In the genomic region with DNA sequence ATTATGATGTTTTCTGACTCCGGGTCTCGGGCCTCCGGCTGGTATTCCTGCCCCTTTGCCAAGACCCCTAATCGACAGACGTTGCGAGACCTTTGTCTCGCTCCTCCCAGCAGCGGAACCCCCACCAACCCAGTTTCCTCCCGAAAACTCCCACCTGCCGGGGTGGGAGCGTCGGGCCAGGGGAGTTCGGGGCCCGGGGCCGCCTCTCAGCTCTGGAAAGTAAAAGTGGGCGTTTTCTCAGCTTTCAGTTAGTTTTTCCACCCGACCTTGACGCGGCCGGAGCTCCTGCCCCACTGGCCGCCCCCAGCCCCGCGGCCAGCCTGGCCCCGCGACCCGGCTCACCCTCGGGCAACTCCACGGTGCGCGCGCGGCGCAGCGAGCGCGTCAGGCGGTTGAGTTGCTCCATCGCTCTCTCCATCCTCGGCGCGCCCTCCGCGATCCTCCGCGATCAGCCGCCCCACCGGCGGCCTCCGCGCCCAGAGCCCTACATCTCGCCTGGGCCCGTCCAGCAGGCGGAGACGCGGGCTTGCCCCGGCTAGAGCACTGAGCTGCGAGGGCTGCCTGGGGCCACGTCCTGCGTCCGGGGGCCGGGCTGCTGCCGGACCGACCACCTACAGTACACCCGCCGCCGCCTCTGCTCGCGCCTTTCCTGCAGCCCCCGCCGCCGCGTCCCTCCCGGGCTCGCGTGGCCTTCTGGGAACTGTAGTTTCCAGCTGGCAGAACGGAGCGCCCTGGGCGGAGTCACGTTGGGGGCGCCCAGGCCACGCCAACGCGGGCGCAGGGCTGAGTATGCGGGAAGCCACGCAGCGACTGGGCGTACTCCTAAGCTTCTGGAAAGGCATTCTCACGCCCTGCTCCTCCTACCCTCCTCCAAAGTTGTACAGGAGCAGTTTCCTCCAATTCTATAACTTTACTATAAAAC, we compare ENCODE assay signal across 8 cellular contexts. TPM values are rescaled to one million over a fixed set of nuclear protein-coding genes. Genes with fewer than 3 reads are reported as not detected.
DNase-seq lines count a peak whose midpoint lies in the region; ATAC-seq and TF ChIP-seq lines count a peak whose summit lies in the region.

A gene with protein sequence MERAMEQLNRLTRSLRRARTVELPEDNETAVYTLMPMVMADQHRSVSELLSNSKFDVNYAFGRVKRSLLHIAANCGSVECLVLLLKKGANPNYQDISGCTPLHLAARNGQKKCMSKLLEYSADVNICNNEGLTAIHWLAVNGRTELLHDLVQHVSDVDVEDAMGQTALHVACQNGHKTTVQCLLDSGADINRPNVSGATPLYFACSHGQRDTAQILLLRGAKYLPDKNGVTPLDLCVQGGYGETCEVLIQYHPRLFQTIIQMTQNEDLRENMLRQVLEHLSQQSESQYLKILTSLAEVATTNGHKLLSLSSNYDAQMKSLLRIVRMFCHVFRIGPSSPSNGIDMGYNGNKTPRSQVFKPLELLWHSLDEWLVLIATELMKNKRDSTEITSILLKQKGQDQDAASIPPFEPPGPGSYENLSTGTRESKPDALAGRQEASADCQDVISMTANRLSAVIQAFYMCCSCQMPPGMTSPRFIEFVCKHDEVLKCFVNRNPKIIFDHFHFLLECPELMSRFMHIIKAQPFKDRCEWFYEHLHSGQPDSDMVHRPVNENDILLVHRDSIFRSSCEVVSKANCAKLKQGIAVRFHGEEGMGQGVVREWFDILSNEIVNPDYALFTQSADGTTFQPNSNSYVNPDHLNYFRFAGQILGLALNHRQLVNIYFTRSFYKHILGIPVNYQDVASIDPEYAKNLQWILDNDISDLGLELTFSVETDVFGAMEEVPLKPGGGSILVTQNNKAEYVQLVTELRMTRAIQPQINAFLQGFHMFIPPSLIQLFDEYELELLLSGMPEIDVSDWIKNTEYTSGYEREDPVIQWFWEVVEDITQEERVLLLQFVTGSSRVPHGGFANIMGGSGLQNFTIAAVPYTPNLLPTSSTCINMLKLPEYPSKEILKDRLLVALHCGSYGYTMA (minus strand): TSS at position 695 of the 922 bp plus-strand sequence. CDS start 277 bp downstream, at position 418.

- no peaks in the 10 kb centered on the region for H3K27me3 ChIP-seq in CD8-positive, alpha-beta T cell (ENCODE audit: insufficient read depth, low read length)

- TF ChIP-seq CTCF in CD8-positive, alpha-beta T cell (IDR thresholded peaks at IDR 0.05) = no peak
- no peak for TF ChIP-seq CTCF in activated CD8-positive, alpha-beta T cell treated with anti-CD3 and anti-CD28 coated beads for 36 hours (IDR thresholded peaks at IDR 0.05)

- H3K4me1 Mint-ChIP-seq in CD8-positive, alpha-beta T cell (ENCODE audit: low read depth) = peaks cover 17% of the 10 kb centered on the region
- peaks cover 21% of the 10 kb centered on the region for H3K4me1 Mint-ChIP-seq in activated CD8-positive, alpha-beta T cell treated with anti-CD3 and anti-CD28 coated beads for 36 hours (ENCODE audit: low read depth)

- H3K27me3 Mint-ChIP-seq in CD8-positive, alpha-beta T cell (ENCODE audit: low read depth) = peaks cover 10% of the 10 kb centered on the region
- H3K27me3 Mint-ChIP-seq in activated CD8-positive, alpha-beta T cell treated with anti-CD3 and anti-CD28 coated beads for 36 hours = peaks cover 9% of the 10 kb centered on the region

- POLR2A ChIA-PET in CD8-positive, alpha-beta T cell (lab: Charles Lee) = interaction anchor here (1.1 to 2.2 kb wide), 4 partner anchors 13 to 88 kb away, joined by 3 to 5 read pairs (median 4); no protein-coding TSS in a partner anchor
- POLR2A ChIA-PET in activated CD8-positive, alpha-beta T cell treated with anti-CD3 and anti-CD28 coated beads for 36 hours (lab: Charles Lee) = no interaction called here

- peaks cover 2% of the 10 kb centered on the region for H3K36me3 Mint-ChIP-seq in CD8-positive, alpha-beta T cell
- H3K36me3 Mint-ChIP-seq in activated CD8-positive, alpha-beta T cell treated with anti-CD3 and anti-CD28 coated beads for 36 hours (ENCODE audit: low read depth) = no peaks in the 10 kb centered on the region

- H3K4me3 Mint-ChIP-seq in CD8-positive, alpha-beta T cell = peak within 1 kb of the TSS; percentile 93
- peak within 1 kb of the TSS; percentile 96 for H3K4me3 Mint-ChIP-seq in activated CD8-positive, alpha-beta T cell treated with anti-CD3 and anti-CD28 coated beads for 36 hours

- peak within 1 kb of the TSS; percentile 83 for H3K4me3 ChIP-seq in CD8-positive, alpha-beta T cell (ENCODE audit: low read depth, low read length)

- peak; percentile 97 for ATAC-seq in CD8-positive, alpha-beta T cell
- peak; percentile 98 for ATAC-seq in GM19438 (IDR thresholded peaks at IDR 0.05; ENCODE audit: low read depth, unreplicated experiment)
- ATAC-seq in HG03575 (IDR thresholded peaks at IDR 0.05; ENCODE audit: extremely low read depth, insufficient number of reproducible peaks, low FRiP score, unreplicated experiment) = peak; percentile 90
- ATAC-seq in activated CD8-positive, alpha-beta T cell treated with anti-CD3 and anti-CD28 coated beads for 36 hours = peak; percentile 99

- peaks cover 10% of the 10 kb centered on the region for H3K4me1 ChIP-seq in CD8-positive, alpha-beta T cell (ENCODE audit: insufficient read depth, low read length)

- DNase-seq in CD8-positive, alpha-beta T cell = peak; percentile 74 to 92 (median 86)
- peak; percentile 92 for DNase-seq in NCI-H82 (lab: John Stamatoyannopoulos, UW)
- peak; percentile 94 for DNase-seq in activated CD8-positive, alpha-beta T cell treated with anti-CD3 and anti-CD28 coated beads for 36 hours
- peak; percentile 85 for DNase-seq in effector CD4-positive, alpha-beta T cell
- peak; percentile 92 for DNase-seq in medulla oblongata (ENCODE audit: extremely low spot score)
- DNase-seq in stimulated activated CD8-positive, alpha-beta memory T cell treated with anti-CD3 and anti-CD28 coated beads, Interleukin-12 subunit alpha, Interleukin-12 subunit beta, amount 100 ng/mL, for 1 hour (ENCODE audit: low read depth) = peak; percentile 75

- intact Hi-C loops in CD8-positive, alpha-beta T cell (cut with DNase I, micrococcal nuclease) = loop anchor here (2.0 to 10.0 kb wide), 6 partner anchors 67 to 1465 kb away; a partner anchor contains a TSS
- intact Hi-C loops in activated CD8-positive, alpha-beta T cell treated with anti-CD3 and anti-CD28 coated beads for 36 hours (cut with micrococcal nuclease) = no loop called here

- no peaks in the 10 kb centered on the region for H3K9me3 ChIP-seq in CD8-positive, alpha-beta T cell (ENCODE audit: low read length)

- CTCF ChIA-PET in CD8-positive, alpha-beta T cell (lab: Charles Lee) = interaction anchor here (0.6 to 1.7 kb wide), 3 partner anchors 8 to 726 kb away, joined by 3 to 4 read pairs (median 3); no protein-coding TSS in a partner anchor
- CTCF ChIA-PET in activated CD8-positive, alpha-beta T cell treated with anti-CD3 and anti-CD28 coated beads for 36 hours (lab: Charles Lee) = interaction anchor here (1.2 to 3.0 kb wide), 4 partner anchors 13 to 69 kb away, joined by 3 to 13 read pairs (median 4); no protein-coding TSS in a partner anchor

- no peaks in the 10 kb centered on the region for H3K36me3 ChIP-seq in CD8-positive, alpha-beta T cell (ENCODE audit: insufficient read depth, low read length)

- H3K27ac Mint-ChIP-seq in CD8-positive, alpha-beta T cell = peak within 1 kb of the TSS; percentile 85
- peak within 1 kb of the TSS; percentile 85 for H3K27ac Mint-ChIP-seq in activated CD8-positive, alpha-beta T cell treated with anti-CD3 and anti-CD28 coated beads for 36 hours

- no peaks in the 10 kb centered on the region for H3K9me3 Mint-ChIP-seq in CD8-positive, alpha-beta T cell
- H3K9me3 Mint-ChIP-seq in activated CD8-positive, alpha-beta T cell treated with anti-CD3 and anti-CD28 coated beads for 36 hours = no peaks in the 10 kb centered on the region

- H3K27ac ChIP-seq in CD8-positive, alpha-beta T cell (ENCODE audit: low read depth, low read length) = peak within 1 kb of the TSS; percentile 56

RNA-seq across cellular contexts. Expression of the gene that starts here (rescaled TPM):
- 1 to 10 TPM; 8.4 to 9.0 TPM for total RNA-seq in CD8-positive, alpha-beta T cell
- 10 to 100 TPM; 14.5 to 17.5 TPM for total RNA-seq in activated CD8-positive, alpha-beta T cell treated with anti-CD3 and anti-CD28 coated beads for 36 hours

Comparison
In these comparisons a context has a peak if more than half of its experiments do, and no peak if none do; other contexts are left out.
1. Peak in every context shown above with its lines: DNase-seq, ATAC-seq, H3K4me3 ChIP-seq and H3K27ac ChIP-seq.